ENCODE assay signal across 10 cellular contexts in genomic region chr14:55136868-55137785, GRCh38. TPM values are rescaled to one million over a fixed set of nuclear protein-coding genes. Genes with fewer than 3 reads are reported as not detected.
A peak's percentile ranks its signal among the peaks of the same experiment; 100 is the strongest.
DNase-seq lines count a peak whose midpoint lies in the region; TF ChIP-seq lines count a peak whose summit lies in the region.
"Had no signal": no experiment of that assay in that cellular context is flagged by ENCODE, and none has a peak within 500 bp of the region (broad histone marks: within the 10 kb centered on the region; RNA-seq: fewer than 3 reads in every experiment).

No MANE protein-coding gene starts in this region.

- peak overlapping the region; percentile 38 for H3K27ac ChIP-seq in mammary epithelial cell (ENCODE audit: insufficient read depth, low read depth, low read length)
- H3K27ac ChIP-seq in OCI-LY7 (ENCODE audit: low read depth, low read length, poor library complexity, severe bottlenecking): no peak overlapping the region

- peak overlapping the region; percentile 6 to 76 (median 51) for H3K27ac Mint-ChIP-seq in CD14-positive monocyte
- H3K27ac Mint-ChIP-seq: activated CD4-positive, alpha-beta T cell treated with anti-CD3 and anti-CD28 coated beads, Interleukin-2, amount 10 ng/mL, durations not matched to agents 24 days and 14 days had no signal

- H3K4me2 ChIP-seq in mammary epithelial cell (ENCODE audit: insufficient read depth, low read depth, low read length): peak overlapping the region; percentile 28
- H3K4me2 ChIP-seq in OCI-LY7 (ENCODE audit: low read length): no peak overlapping the region

- CTCF ChIA-PET in mammary epithelial cell (lab: Charles Lee; ENCODE audit: low non-redundant PET): interaction anchor here (0.7 kb wide), 1 partner anchor 38 kb away, joined by 6 read pairs; no protein-coding TSS in a partner anchor
- CTCF ChIA-PET in OCI-LY7 (lab: Charles Lee; ENCODE audit: unreplicated experiment): no interaction called here

- 51% methylated on average over 12 of the region's 12 CpGs for WGBS in mammary epithelial cell (ENCODE audit: low coverage, missing lambda C conversion rate)

- BruUV-seq in mammary epithelial cell (replicated peaks; lab: Mats Ljungman, UMichigan): no TSS peak
- no TSS peak for BruUV-seq in OCI-LY7 (replicated peaks; lab: Mats Ljungman, UMichigan)

- peaks cover 0 to 2% (median 0%) of the 10 kb centered on the region in 7 donors for H3K9me3 Mint-ChIP-seq in CD14-positive monocyte
- H3K9me3 Mint-ChIP-seq: activated CD4-positive, alpha-beta T cell treated with anti-CD3 and anti-CD28 coated beads, Interleukin-2, amount 10 ng/mL, durations not matched to agents 24 days and 14 days had no signal

- TF ChIP-seq CTCF in CD14-positive monocyte (IDR thresholded peaks at IDR 0.05) (no peak), mammary epithelial cell (conservative IDR thresholded peaks at IDR 0.05 in 1 of 2, IDR thresholded peaks at IDR 0.05 in 1 of 2; ENCODE audit: extremely low read depth in 1 of 2, insufficient read depth in 1 of 2, low read depth in 1 of 2, low read length in 2 of 2) (peak in 1 of 2 donors; percentile 6), OCI-LY7 (conservative IDR thresholded peaks at IDR 0.05; ENCODE audit: low read length) (no peak)

- DNase-seq in CD14-positive monocyte (ENCODE audit: low spot score): no peak
- DNase-seq in mammary epithelial cell: peak; percentile 33
- peak; percentile 80 for DNase-seq in hepatic stellate cell (ENCODE audit: low spot score)
- peak; percentile 49 for DNase-seq in renal cortical epithelial cell (ENCODE audit: low read depth)
- DNase-seq in activated CD4-positive, alpha-beta T cell treated with anti-CD3 and anti-CD28 coated beads, Interleukin-2, amount 50 U/mL, for 48 hours: no peak
- DNase-seq in SIG-M5 (lab: John Stamatoyannopoulos, UW): no peak
- no peak for DNase-seq in H7
- no peak for DNase-seq in OCI-LY7 (ENCODE audit: low spot score)
- DNase-seq: activated CD4-positive, alpha-beta T cell treated with anti-CD3 and anti-CD28 coated beads, Interleukin-2, amount 10 ng/mL, durations not matched to agents 24 days and 14 days; NCI-H526 had no signal

- H3K4me1 ChIP-seq in mammary epithelial cell (ENCODE audit: insufficient read depth, low read length): peaks cover 17% of the 10 kb centered on the region
- no peaks in the 10 kb centered on the region for H3K4me1 ChIP-seq in OCI-LY7 (ENCODE audit: insufficient read depth, low read length, poor library complexity, severe bottlenecking)

- H3K4me1 Mint-ChIP-seq in CD14-positive monocyte: peaks cover 37% of the 10 kb centered on the region
- H3K4me1 Mint-ChIP-seq: activated CD4-positive, alpha-beta T cell treated with anti-CD3 and anti-CD28 coated beads, Interleukin-2, amount 10 ng/mL, durations not matched to agents 24 days and 14 days had no signal

- H3K9me2 ChIP-seq in OCI-LY7 (ENCODE audit: insufficient read depth, low read length): no peaks in the 10 kb centered on the region

- in situ Hi-C loops in mammary epithelial cell (cut with MboI; ENCODE audit: low sequenced_read_pairs in 2 of 2): no loop called here

- H2AFZ ChIP-seq in mammary epithelial cell (ENCODE audit: low read depth, low read length) (no peak overlapping the region), OCI-LY7 (ENCODE audit: low read length) (no peak overlapping the region)

- no peak overlapping the region for H3K4me3 Mint-ChIP-seq in CD14-positive monocyte
- H3K4me3 Mint-ChIP-seq: activated CD4-positive, alpha-beta T cell treated with anti-CD3 and anti-CD28 coated beads, Interleukin-2, amount 10 ng/mL, durations not matched to agents 24 days and 14 days had no signal

- peaks cover 0 to 2% (median 0%) of the 10 kb centered on the region in 3 donors for H3K27me3 Mint-ChIP-seq in CD14-positive monocyte (ENCODE audit: low read depth in 3 of 3)
- H3K27me3 Mint-ChIP-seq: activated CD4-positive, alpha-beta T cell treated with anti-CD3 and anti-CD28 coated beads, Interleukin-2, amount 10 ng/mL, durations not matched to agents 24 days and 14 days had no signal

- peaks cover 71% of the 10 kb centered on the region for H3K79me2 ChIP-seq in mammary epithelial cell (ENCODE audit: insufficient read depth, low read length)
- H3K79me2 ChIP-seq in OCI-LY7 (ENCODE audit: insufficient read depth, low read depth, low read length): no peaks in the 10 kb centered on the region

- H3K36me3 Mint-ChIP-seq in CD14-positive monocyte: peaks cover 68 to 87% of the 10 kb centered on the region in 2 donors

- H3K9me3 ChIP-seq in mammary epithelial cell (replicated peaks; ENCODE audit: insufficient read depth, low read length) (no peaks in the 10 kb centered on the region), OCI-LY7 (ENCODE audit: low read length) (no peaks in the 10 kb centered on the region)

- intact Hi-C loops in CD14-positive monocyte (cut with micrococcal nuclease): no loop called here
- intact Hi-C loops in mammary epithelial cell (cut with micrococcal nuclease): loop anchor here (1.0 kb wide), 1 partner anchor 48 kb away; no protein-coding TSS in a partner anchor
- intact Hi-C loops in OCI-LY7 (cut with micrococcal nuclease; ENCODE audit: unreplicated experiment): no loop called here

- dilution Hi-C loops in mammary epithelial cell (cut with HindIII; ENCODE audit: low sequenced_read_pairs): loop anchor here (5.0 kb wide), 1 partner anchor 50 kb away; no protein-coding TSS in a partner anchor

- H3K4me3 ChIP-seq in mammary epithelial cell (replicated peaks in 1 of 3; ENCODE audit: insufficient read depth in 1 of 3, low read depth in 2 of 3, low read length in 3 of 3): no peak overlapping the region
- no peak overlapping the region for H3K4me3 ChIP-seq in H7 (ENCODE audit: insufficient read depth, low read depth, low read length)
- no peak overlapping the region for H3K4me3 ChIP-seq in OCI-LY7 (ENCODE audit: low read depth, low read length, poor library complexity, severe bottlenecking)

- POLR2A ChIA-PET in OCI-LY7 (lab: Charles Lee): interaction anchor here (0.9 kb wide), 2 partner anchors 20 to 37 kb away, joined by 3 to 5 read pairs; no protein-coding TSS in a partner anchor

- H3K36me3 ChIP-seq in mammary epithelial cell (ENCODE audit: insufficient read depth, low read length) (peaks cover 27% of the 10 kb centered on the region), H7 (replicated peaks; ENCODE audit: control insufficient read depth, insufficient read depth, low read length) (0 out of 2 replicates have a peak, but pooled peaks cover 2% of the 10 kb centered on the region), OCI-LY7 (ENCODE audit: insufficient read depth, low read length) (peaks cover 53% of the 10 kb centered on the region)

- H3K9ac ChIP-seq in mammary epithelial cell (ENCODE audit: insufficient read depth, low read length): no peak overlapping the region

- H4K20me1 ChIP-seq in mammary epithelial cell (ENCODE audit: insufficient read depth, low read length): no peaks in the 10 kb centered on the region
- no peaks in the 10 kb centered on the region for H4K20me1 ChIP-seq in OCI-LY7 (ENCODE audit: insufficient read depth, low read length)

- H3K27me3 ChIP-seq in mammary epithelial cell (ENCODE audit: insufficient read depth, low read length): no peaks in the 10 kb centered on the region
- no peaks in the 10 kb centered on the region for H3K27me3 ChIP-seq in H7 (ENCODE audit: control insufficient read depth, insufficient read depth, low read length)

RNA-seq across cellular contexts. Expression of gene LGALS3, which starts 8.1 kb away (rescaled TPM):
- polyA plus RNA-seq in CD14-positive monocyte (100 to 1,000 TPM; 788 to 878 TPM), mammary epithelial cell (156 TPM)
- total RNA-seq in mammary epithelial cell (100 to 1,000 TPM; 138 to 232 TPM), renal cortical epithelial cell (114 and 178 TPM in 2 replicates), OCI-LY7 (2022) (not detected in 2 replicates)
- polyA minus RNA-seq in mammary epithelial cell: 47.3 TPM
- total RNA-seq in H7 (2014; rRNA removed; shearing (Covaris generic)): 0.18 and 1.6 TPM in 2 replicates
- not detected in 2 replicates for total RNA-seq in OCI-LY7 (2014; rRNA removed; shearing (Covaris generic))

RNA-seq across cellular contexts. Expression of gene DLGAP5, which starts 54.3 kb away (rescaled TPM):
- polyA plus RNA-seq in CD14-positive monocyte (under 1 TPM in 1 of 2 donors, not detected in 1; 0.23 TPM), mammary epithelial cell (18.1 TPM)
- total RNA-seq in mammary epithelial cell (10 to 100 TPM in 1 of 2 donors, under 1 TPM in 1; 0.50 to 33.9 TPM), renal cortical epithelial cell (0.94 and 29.0 TPM in 2 replicates), OCI-LY7 (2022) (92.2 and 94.4 TPM in 2 replicates)
- 3.8 TPM for polyA minus RNA-seq in mammary epithelial cell
- 102 and 147 TPM in 2 replicates for total RNA-seq in H7 (2014; rRNA removed; shearing (Covaris generic))
- 57.6 and 59.2 TPM in 2 replicates for total RNA-seq in OCI-LY7 (2014; rRNA removed; shearing (Covaris generic))

Comparison
In these comparisons a context has a peak if more than half of its experiments do, and no peak if none do; other contexts are left out.
1. DNase-seq: peak in mammary epithelial cell (single experiment), hepatic stellate cell (single experiment) and renal cortical epithelial cell (single experiment); none in CD14-positive monocyte (single experiment), activated CD4-positive, alpha-beta T cell treated with anti-CD3 and anti-CD28 coated beads, Interleukin-2, amount 50 U/mL, for 48 hours (0 of 2), SIG-M5 (single experiment), H7 (single experiment) and OCI-LY7 (single experiment).
2. RNA of gene LGALS3, which starts 8.1 kb away (total RNA-seq): 138 to 232 TPM in mammary epithelial cell and 114 to 178 TPM in renal cortical epithelial cell; 0.18 to 1.6 TPM in H7 and not detected in OCI-LY7; every median in the first group is over 10 times any median in the second.